ENCODE assay signal across 12 cellular contexts in the genomic region with DNA sequence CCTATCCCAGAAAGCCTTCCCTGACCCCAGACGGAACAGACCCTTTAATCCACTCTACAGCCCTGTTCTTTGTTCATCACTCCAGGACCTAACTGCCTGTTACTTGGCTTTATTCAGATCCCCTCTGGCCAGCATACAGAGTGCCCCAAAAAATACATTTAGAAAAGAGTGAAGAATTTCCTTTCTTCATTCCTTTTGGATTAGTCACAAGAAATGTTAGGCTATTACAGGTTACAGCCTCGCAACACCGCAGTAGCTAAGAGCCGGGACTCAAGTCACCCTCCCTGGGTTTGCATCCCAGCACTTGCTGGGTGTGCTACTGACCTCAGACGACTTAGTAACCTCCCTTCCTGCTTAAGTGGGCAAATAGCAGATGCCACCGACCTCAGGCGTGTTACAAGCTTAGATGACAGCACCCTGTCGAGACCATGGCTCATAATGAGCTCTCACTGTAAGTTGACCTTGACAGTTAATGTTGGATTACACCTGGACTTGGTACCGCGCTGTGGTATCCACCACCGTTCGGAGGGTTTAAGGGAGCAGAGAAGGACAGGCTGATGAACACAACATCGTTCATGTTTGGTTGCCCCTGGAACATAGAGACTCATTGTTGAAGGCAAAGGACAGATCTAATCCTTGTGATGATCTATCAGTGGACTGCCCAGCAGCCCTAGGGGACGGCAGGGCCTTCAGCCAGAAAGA. TPM values are rescaled to one million over a fixed set of nuclear protein-coding genes. Genes with fewer than 3 reads are reported as not detected.
DNase-seq lines count a peak whose midpoint lies in the region; ATAC-seq and TF ChIP-seq lines count a peak whose summit lies in the region.
"Had no signal": no experiment of that assay in that cellular context is flagged by ENCODE, and none has a peak within 500 bp of the region (broad histone marks: within the 10 kb centered on the region; RNA-seq: fewer than 3 reads in every experiment).

No MANE protein-coding gene starts in this region.

- peak; percentile 78 for DNase-seq in A172 (ENCODE audit: low spot score)
- peak; percentile 66 for DNase-seq in IMR-90
- DNase-seq in brain microvascular endothelial cell: peak; percentile 45
- DNase-seq in kidney tubule cell (ENCODE audit: low spot score): peak; percentile 94
- no peak for DNase-seq in globus pallidus (ENCODE audit: low spot score)
- no peak for DNase-seq in activated CD8-positive, alpha-beta memory T cell treated with anti-CD3 and anti-CD28 coated beads, Interleukin-2, amount 10 ng/mL, durations not matched to agents 7 days and 5 days
- no peak for DNase-seq in NCI-H187 treated with DMSO at 0.1 percent for 48 hours (lab: John Stamatoyannopoulos, UW)
- no peak for DNase-seq in DMS53 (lab: John Stamatoyannopoulos, UW)
- DNase-seq: NCI-H526, posterior cingulate gyrus had no signal

- TF ChIP-seq CTCF in IMR-90 (conservative IDR thresholded peaks at IDR 0.05; ENCODE audit: low read depth, low read length) (no peak), brain microvascular endothelial cell (IDR thresholded peaks at IDR 0.05; ENCODE audit: low read depth, low read length, missing control alignments) (no peak)

- H3K4me3 ChIP-seq in IMR-90 (ENCODE audit: insufficient read depth, low read depth, low read length): no peak overlapping the region
- no peak overlapping the region for H3K4me3 ChIP-seq in brain microvascular endothelial cell (ENCODE audit: low read depth, low read length)
- H3K4me3 ChIP-seq: HAP-1 had no signal

- H3K4me1 Mint-ChIP-seq in activated CD8-positive, alpha-beta memory T cell treated with anti-CD3 and anti-CD28 coated beads, Interleukin-2, amount 10 ng/mL, durations not matched to agents 7 days and 5 days: no peaks in the 10 kb centered on the region

- peak overlapping the region; percentile 52 for H2BK5ac ChIP-seq in IMR-90 (ENCODE audit: low read depth, low read length, poor library complexity, severe bottlenecking)

- 85% methylated on average over 6 of the region's 14 CpGs; no CpG with 5 or more reads in 1 of the 2 experiments for WGBS in IMR-90 (ENCODE audit: extremely low coverage in 2 of 2, insufficient read length in 1 of 2), 2 experiments

- peak overlapping the region in 1 of 2 experiments; percentile 69; a peak in 1 of 4 replicates for H4K8ac ChIP-seq in IMR-90 (ENCODE audit: low read depth in 2 of 2, low read length in 2 of 2)

- peaks cover 17% of the 10 kb centered on the region for H3K9me1 ChIP-seq in IMR-90 (ENCODE audit: insufficient read depth, low read length)

- H3K9me3 Mint-ChIP-seq in activated CD8-positive, alpha-beta memory T cell treated with anti-CD3 and anti-CD28 coated beads, Interleukin-2, amount 10 ng/mL, durations not matched to agents 7 days and 5 days (ENCODE audit: low read depth): no peaks in the 10 kb centered on the region
- H3K9me3 Mint-ChIP-seq: T-helper 2 cell treated with Interferon-gamma antibody and Interleukin-4, amounts not matched to agents 5 μg/mL and 100 μg/mL, for 36 hours had no signal

- POLR2A ChIA-PET in IMR-90 (lab: Charles Lee; ENCODE audit: unreplicated experiment): no interaction called here

- no peak overlapping the region for H3K9ac ChIP-seq in IMR-90 (ENCODE audit: low read depth, low read length)

- peak overlapping the region; percentile 61 for H3K14ac ChIP-seq in IMR-90 (replicated peaks; ENCODE audit: low read depth, low read length)

- H2BK15ac ChIP-seq in IMR-90 (ENCODE audit: low read depth, low read length): peak overlapping the region; percentile 81; the same call in 1 of the 3 replicates

- no peak overlapping the region for H3K4me2 ChIP-seq in IMR-90 (ENCODE audit: low read depth, low read length)

- H3K9me3 ChIP-seq in IMR-90 (ENCODE audit: control insufficient read depth, insufficient read depth, low read length): peaks cover 5% of the 10 kb centered on the region
- H3K9me3 ChIP-seq: HAP-1 had no signal

- in situ Hi-C loops in IMR-90 (cut with MboI; ENCODE audit: low sequenced_read_pairs): loop anchor here (10.0 to 25.0 kb wide), 2 partner anchors 547 to 715 kb away; a partner anchor contains a TSS
- in situ Hi-C loops in brain microvascular endothelial cell (cut with HindIII; ENCODE audit: low pct_ligation_motif_present, low sequenced_read_pairs): no loop called here

- no peak overlapping the region for H4K5ac ChIP-seq in IMR-90 (ENCODE audit: low read depth, low read length)

- peaks cover 13% of the 10 kb centered on the region for H3K4me1 ChIP-seq in IMR-90 (ENCODE audit: control insufficient read depth, insufficient read depth, low read length)

- no TSS peak for BruUV-seq in IMR-90 (replicated peaks; lab: Mats Ljungman, UMichigan)

- no peak for TF ChIP-seq RAD21 in IMR-90 (IDR thresholded peaks at IDR 0.05; ENCODE audit: low read length)

- no peak for TF ChIP-seq POLR2A in IMR-90 (IDR thresholded peaks at IDR 0.05; ENCODE audit: low read depth, low read length)

- peak overlapping the region; percentile 60; the same call in 1 of the 2 replicates for H4K91ac ChIP-seq in IMR-90 (ENCODE audit: insufficient read depth, low read depth, low read length)

- H3K36me3 Mint-ChIP-seq in activated CD8-positive, alpha-beta memory T cell treated with anti-CD3 and anti-CD28 coated beads, Interleukin-2, amount 10 ng/mL, durations not matched to agents 7 days and 5 days: peaks cover 3% of the 10 kb centered on the region

- peak overlapping the region; percentile 61; the same call in 1 of the 2 replicates for H3K23ac ChIP-seq in IMR-90 (ENCODE audit: low read depth, low read length)

- intact Hi-C loops in IMR-90 (cut with micrococcal nuclease): no loop called here

- H2BK120ac ChIP-seq in IMR-90 (ENCODE audit: low read depth, low read length): peak overlapping the region; percentile 51

- peak overlapping the region; percentile 71 for H2AK5ac ChIP-seq in IMR-90 (ENCODE audit: low read depth, low read length)

- peaks cover 24 to 46% of the 10 kb centered on the region in 2 experiments for H3K79me1 ChIP-seq in IMR-90 (ENCODE audit: low read depth in 1 of 2, low read length in 2 of 2)

- H2AFZ ChIP-seq in IMR-90 (replicated peaks; ENCODE audit: low read length, poor library complexity): peak overlapping the region; percentile 11

- peaks cover 8% of the 10 kb centered on the region; the same call in 1 of the 2 replicates for H4K20me1 ChIP-seq in IMR-90 (ENCODE audit: insufficient read depth, low read length)

- H3K27me3 ChIP-seq in IMR-90 (ENCODE audit: control insufficient read depth, insufficient read depth, low read length) (no peaks in the 10 kb centered on the region), brain microvascular endothelial cell (replicated peaks) (no peaks in the 10 kb centered on the region)

- peaks cover 4% of the 10 kb centered on the region; the same call in 1 of the 2 replicates for H3K36me3 ChIP-seq in IMR-90 (ENCODE audit: control insufficient read depth, insufficient read depth, low read length)
- H3K36me3 ChIP-seq in brain microvascular endothelial cell (replicated peaks): no peaks in the 10 kb centered on the region

- no peaks in the 10 kb centered on the region for H3K27me3 Mint-ChIP-seq in activated CD8-positive, alpha-beta memory T cell treated with anti-CD3 and anti-CD28 coated beads, Interleukin-2, amount 10 ng/mL, durations not matched to agents 7 days and 5 days

- no peak overlapping the region for H3K56ac ChIP-seq in IMR-90 (ENCODE audit: extremely low read depth, insufficient read depth, low read length)

- H3K27ac ChIP-seq in IMR-90 (ENCODE audit: insufficient read depth, low read length) (no peak overlapping the region), brain microvascular endothelial cell (peak overlapping the region; percentile 27)

- peak overlapping the region; percentile 85 for H3K4ac ChIP-seq in IMR-90 (ENCODE audit: low read depth, low read length)

- no peak overlapping the region for H3K18ac ChIP-seq in IMR-90 (ENCODE audit: low read depth, low read length)

- ATAC-seq in IMR-90 (ENCODE audit: low read depth): peak; percentile 86
- ATAC-seq in activated CD8-positive, alpha-beta memory T cell treated with anti-CD3 and anti-CD28 coated beads, Interleukin-2, amount 10 ng/mL, durations not matched to agents 7 days and 5 days: no peak

- peak overlapping the region; percentile 61 for H2BK20ac ChIP-seq in IMR-90 (ENCODE audit: low read depth, low read length)

- H2AK9ac ChIP-seq in IMR-90 (replicated peaks; ENCODE audit: low read depth, low read length, poor library complexity): peak overlapping the region; percentile 83

- CTCF ChIA-PET in IMR-90 (lab: Yijun Ruan, JAX): interaction anchor here (0.6 to 1.2 kb wide), 4 partner anchors 10 to 1368 kb away, joined by 3 to 4 read pairs (median 3); no protein-coding TSS in a partner anchor
- CTCF ChIA-PET in activated CD8-positive, alpha-beta memory T cell treated with anti-CD3 and anti-CD28 coated beads, Interleukin-2, amount 10 ng/mL, durations not matched to agents 7 days and 5 days (lab: Charles Lee): interaction anchor here (1.5 to 1.6 kb wide), 3 partner anchors 9 to 12 kb away, joined by 3 to 5 read pairs (median 3); no protein-coding TSS in a partner anchor

- H3K27ac Mint-ChIP-seq in activated CD8-positive, alpha-beta memory T cell treated with anti-CD3 and anti-CD28 coated beads, Interleukin-2, amount 10 ng/mL, durations not matched to agents 7 days and 5 days: no peak overlapping the region
- H3K27ac Mint-ChIP-seq: T-helper 2 cell treated with Interferon-gamma antibody and Interleukin-4, amounts not matched to agents 5 μg/mL and 100 μg/mL, for 36 hours had no signal

- dilution Hi-C loops in IMR-90 (cut with HindIII; ENCODE audit: low sequenced_read_pairs, unreplicated experiment): no loop called here

- no peak overlapping the region for H3K4me3 Mint-ChIP-seq in activated CD8-positive, alpha-beta memory T cell treated with anti-CD3 and anti-CD28 coated beads, Interleukin-2, amount 10 ng/mL, durations not matched to agents 7 days and 5 days
- H3K4me3 Mint-ChIP-seq: T-helper 2 cell treated with Interferon-gamma antibody and Interleukin-4, amounts not matched to agents 5 μg/mL and 100 μg/mL, for 36 hours had no signal

TF ChIP-seq in IMR-90, 13 proteins besides CTCF, POLR2A, EP300 and RAD21 (continues in another document):
- no peak for TF ChIP-seq SMC3 (IDR thresholded peaks at IDR 0.05; ENCODE audit: low read depth, low read length)

RNA-seq across cellular contexts. Expression of a gene that starts 12.9 kb away (rescaled TPM):
- total RNA-seq in A172 (2014; rRNA removed; shearing (Covaris generic)): 53.1 and 56.1 TPM in 2 replicates
- 32.4 and 59.2 TPM in 2 replicates for total RNA-seq in IMR-90 (2012; rRNA removed)
- 31.7 and 40.4 TPM in 2 replicates for polyA plus RNA-seq in IMR-90 (2012; rRNA removed)
- polyA plus RNA-seq in IMR-90 (2012; cell fraction: cytosol; rRNA removed): 13.3 and 15.9 TPM in 2 replicates
- 5.0 and 14.4 TPM in 2 replicates for polyA plus RNA-seq in IMR-90 (2012; cell fraction: nucleus; rRNA removed; ENCODE audit: low replicate concordance)
- 10 to 100 TPM; 36.4 to 48.5 TPM for total RNA-seq in activated CD8-positive, alpha-beta memory T cell treated with anti-CD3 and anti-CD28 coated beads, Interleukin-2, amount 10 ng/mL, durations not matched to agents 7 days and 5 days

RNA-seq across cellular contexts. Expression of a gene that starts 31.3 kb away (rescaled TPM):
- 0.14 and 0.91 TPM in 2 replicates for total RNA-seq in A172 (2014; rRNA removed; shearing (Covaris generic))
- 5.0 TPM in 2 replicates for total RNA-seq in IMR-90 (2012; rRNA removed)
- polyA plus RNA-seq in IMR-90 (2012; rRNA removed): 2.9 and 3.1 TPM in 2 replicates
- polyA plus RNA-seq in IMR-90 (2012; cell fraction: cytosol; rRNA removed): 1.9 and 2.6 TPM in 2 replicates
- polyA plus RNA-seq in IMR-90 (2012; cell fraction: nucleus; rRNA removed; ENCODE audit: low replicate concordance): 6.1 and 7.9 TPM in 2 replicates
- total RNA-seq in activated CD8-positive, alpha-beta memory T cell treated with anti-CD3 and anti-CD28 coated beads, Interleukin-2, amount 10 ng/mL, durations not matched to agents 7 days and 5 days: 10 to 100 TPM; 65.8 to 81.6 TPM

Comparison
In these comparisons a context has a peak if more than half of its experiments do, and no peak if none do; other contexts are left out.
1. DNase-seq: peak in A172 (single experiment), IMR-90 (single experiment), brain microvascular endothelial cell (single experiment) and kidney tubule cell (single experiment); none in globus pallidus (single experiment), activated CD8-positive, alpha-beta memory T cell treated with anti-CD3 and anti-CD28 coated beads, Interleukin-2, amount 10 ng/mL, durations not matched to agents 7 days and 5 days (single experiment), NCI-H187 treated with DMSO at 0.1 percent for 48 hours (single experiment) and DMS53 (single experiment).
2. RNA of a gene that starts 31.3 kb away (total RNA-seq): 65.8 to 81.6 TPM in activated CD8-positive, alpha-beta memory T cell treated with anti-CD3 and anti-CD28 coated beads, Interleukin-2, amount 10 ng/mL, durations not matched to agents 7 days and 5 days; 5.0 TPM in IMR-90 and 0.14 to 0.91 TPM in A172; every median in the first group is over 10 times any median in the second.